Comparison of ENCODE assay signal across 8 cellular contexts in the genomic region with DNA sequence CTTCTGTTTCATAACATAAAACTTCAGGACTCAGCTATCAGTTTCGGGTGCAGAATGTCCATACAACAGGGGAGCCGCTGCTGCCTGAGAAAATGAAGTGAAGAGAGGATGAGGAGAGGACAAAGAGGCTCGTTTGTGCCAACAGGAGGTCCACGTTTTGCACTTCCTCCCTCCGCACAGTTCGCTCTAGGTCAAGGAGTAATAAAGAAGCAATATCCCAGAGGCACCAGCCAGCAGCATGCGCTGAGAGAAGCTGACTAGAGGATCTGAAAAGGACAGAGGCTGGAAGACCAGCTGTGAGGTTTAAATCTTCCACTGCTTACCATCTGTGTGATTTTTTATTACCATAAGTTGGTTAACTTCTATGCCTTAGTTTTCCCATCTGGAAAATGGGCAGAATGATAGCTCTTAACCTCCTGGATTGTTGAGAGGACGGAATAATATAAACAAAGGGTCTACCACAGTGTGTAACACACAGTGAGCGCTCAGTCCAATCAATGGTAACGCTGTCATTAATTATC. TPM values are rescaled to one million over a fixed set of nuclear protein-coding genes. Genes with fewer than 3 reads are reported as not detected.
DNase-seq lines count a peak whose midpoint lies in the region; ATAC-seq, FAIRE-seq and TF ChIP-seq lines count a peak whose summit lies in the region.

No MANE protein-coding gene starts in this region.

- no peaks in the 10 kb centered on the region for H4K20me1 ChIP-seq in DOHH2 (ENCODE audit: control insufficient read depth, insufficient read depth, low read depth, low read length)
- no peaks in the 10 kb centered on the region for H4K20me1 ChIP-seq in H1 (replicated peaks in 1 of 2; ENCODE audit: control insufficient read depth in 1 of 2, insufficient read depth in 2 of 2, low read length in 2 of 2)
- H4K20me1 ChIP-seq in osteoblast (ENCODE audit: insufficient read depth, low read length) = no peaks in the 10 kb centered on the region

- H3K79me2 ChIP-seq in DOHH2 (ENCODE audit: control insufficient read depth, low read length) = peaks cover 5% of the 10 kb centered on the region; the same call in 1 of the 2 replicates
- H3K79me2 ChIP-seq in H1 (ENCODE audit: control insufficient read depth in 1 of 2, insufficient read depth in 2 of 2, low read length in 2 of 2) = no peaks in the 10 kb centered on the region
- H3K79me2 ChIP-seq in osteoblast (ENCODE audit: insufficient read depth, low read length) = peaks cover 7% of the 10 kb centered on the region

- no peak overlapping the region for H2BK15ac ChIP-seq in H1 (ENCODE audit: low read length)

- H3K9me3 ChIP-seq in DOHH2 (ENCODE audit: control insufficient read depth, insufficient read depth, low read length) (peaks cover 5% of the 10 kb centered on the region; the same call in 1 of the 2 replicates), H1 (ENCODE audit: insufficient read depth in 2 of 2, low read depth in 1 of 2, low read length in 1 of 2) (no peaks in the 10 kb centered on the region), osteoblast (ENCODE audit: low read depth, low read length) (no peaks in the 10 kb centered on the region)

- H3K18ac ChIP-seq in H1 (ENCODE audit: extremely low read depth, low read length) = no peak overlapping the region

- FAIRE-seq in H1 (lab: Jason Lieb, UNC) = no peak

- H3K4me2 ChIP-seq in DOHH2 (ENCODE audit: low read length) (peak overlapping the region; percentile 84), H1 (ENCODE audit: insufficient read depth in 1 of 2, low read depth in 2 of 2, low read length in 2 of 2) (peak overlapping the region; percentile 79 to 85), osteoblast (ENCODE audit: insufficient read depth, low read length) (peak overlapping the region; percentile 98)

- no peak overlapping the region for H2BK5ac ChIP-seq in H1 (ENCODE audit: low read depth, low read length)

- no peaks in the 10 kb centered on the region for H3K79me1 ChIP-seq in H1 (ENCODE audit: low read depth, low read length)

- H4K91ac ChIP-seq in H1 (replicated peaks; ENCODE audit: insufficient read length, low read length) = no peak overlapping the region

- no peak overlapping the region for H2AK5ac ChIP-seq in H1 (ENCODE audit: low read depth, low read length)

- H4K8ac ChIP-seq in H1 (ENCODE audit: extremely low read depth, insufficient read depth, low read length) = no peak overlapping the region

- H3K23me2 ChIP-seq in H1 (ENCODE audit: low read depth, low read length) = peaks cover 3% of the 10 kb centered on the region

- H3K9me2 ChIP-seq in DOHH2 (replicated peaks; ENCODE audit: control insufficient read depth, low read length) = no peaks in the 10 kb centered on the region

- H3F3A ChIP-seq in DOHH2 (ENCODE audit: control insufficient read depth, insufficient read depth) = no peaks in the 10 kb centered on the region

- H3K56ac ChIP-seq in H1 (replicated peaks; ENCODE audit: insufficient read length, low read depth, low read length) = no peak overlapping the region

- H3K27ac ChIP-seq in DOHH2 (ENCODE audit: low read depth, low read length) = no peak overlapping the region
- peak overlapping the region; percentile 17; the same call in 1 of the 2 replicates for H3K27ac ChIP-seq in H1 (ENCODE audit: low read depth, low read length)
- peak overlapping the region; percentile 86 for H3K27ac ChIP-seq in osteoblast (ENCODE audit: low read depth, low read length)

- no peak for TF ChIP-seq RAD21 in H1 (IDR thresholded peaks at IDR 0.05 in 1 of 2, conservative IDR thresholded peaks at IDR 0.05 in 1 of 2; ENCODE audit: low read depth in 2 of 2, low read length in 2 of 2)

- H3K9ac ChIP-seq in H1 (replicated peaks in 1 of 4; ENCODE audit: extremely low read depth in 1 of 4, low read depth in 3 of 4, low read length in 3 of 4) = peak overlapping the region; percentile 56 to 90 (median 70)

- DNase-seq in NAMALWA (ENCODE audit: low spot score) = peak; percentile 3
- DNase-seq in H1 (ENCODE audit: low read depth in 1 of 2, low spot score in 2 of 2) = no peak
- no peak for DNase-seq in osteoblast (ENCODE audit: insufficient read length, low spot score, missing footprints)
- DNase-seq in NCI-H345 (lab: John Stamatoyannopoulos, UW) = no peak
- DNase-seq in stimulated activated CD4-positive, alpha-beta T cell treated with anti-CD3 and anti-CD28 coated beads, Interleukin-4, amount 100 ng/mL, for 24 hours = no peak
- DNase-seq in amygdala (lab: John Stamatoyannopoulos, UW) = no peak

- CTCF ChIA-PET in H1 (lab: Charles Lee; ENCODE audit: partially characterized antibody) = interaction anchor here (0.8 to 7.6 kb wide), 14 partner anchors 10 to 252 kb away, joined by 3 to 53 read pairs (median 4); no protein-coding TSS in a partner anchor

- H3K27me3 ChIP-seq in DOHH2 (ENCODE audit: control insufficient read depth, low read length) (no peaks in the 10 kb centered on the region), H1 (replicated peaks in 1 of 4; ENCODE audit: control insufficient read depth in 3 of 4, extremely low read depth in 1 of 4, insufficient read depth in 3 of 4, low read length in 3 of 4) (no peaks in the 10 kb centered on the region), osteoblast (ENCODE audit: insufficient read depth, low read length) (no peaks in the 10 kb centered on the region)

- H3K23ac ChIP-seq in H1 (ENCODE audit: insufficient read length) = no peak overlapping the region

- WGBS in H1 (ENCODE audit: extremely low coverage in 1 of 2, insufficient coverage in 1 of 2, insufficient read length in 1 of 2, insufficient replicate concordance in 2 of 2, low coverage in 1 of 2, low lambda C conversion rate in 2 of 2, missing lambda C conversion rate in 1 of 2), 2 experiments = 20% methylated on average over 10 of the region's 10 CpGs; no CpG with 5 or more reads in 1 of the 2 experiments

- no peak overlapping the region for H4K5ac ChIP-seq in H1 (ENCODE audit: insufficient read length, low read depth, low read length)

- H3K14ac ChIP-seq in H1 (ENCODE audit: insufficient read length) = no peak overlapping the region

- no peak overlapping the region for H2BK20ac ChIP-seq in H1 (ENCODE audit: low read length)

- H3K4me1 ChIP-seq in DOHH2 (ENCODE audit: control insufficient read depth, low read length) (peaks cover 15% of the 10 kb centered on the region), H1 (replicated peaks in 1 of 4; ENCODE audit: control insufficient read depth in 3 of 4, insufficient read depth in 4 of 4, low read length in 3 of 4) (peaks cover 0 to 7% (median 3%) of the 10 kb centered on the region in 4 experiments; a peak in 5 of 7 replicates), osteoblast (ENCODE audit: insufficient read depth, low read length) (peaks cover 18% of the 10 kb centered on the region)

- TF ChIP-seq POLR2A in H1 (IDR thresholded peaks at IDR 0.05; ENCODE audit: control extremely low read depth in 1 of 2, low read depth in 2 of 2, low read length in 2 of 2) = no peak

- no peak overlapping the region for H2BK120ac ChIP-seq in H1 (replicated peaks; ENCODE audit: low read depth, low read length)

- H2BK12ac ChIP-seq in H1 (ENCODE audit: low read depth, low read length) = no peak overlapping the region

- peak overlapping the region; percentile 84 for H3K4me3 ChIP-seq in DOHH2 (ENCODE audit: low read length)
- H3K4me3 ChIP-seq in H1 (ENCODE audit: extremely low read depth in 1 of 4, insufficient read depth in 2 of 4, low read depth in 3 of 4, low read length in 4 of 4) = peak overlapping the region; percentile 86 to 99 (median 91)
- H3K4me3 ChIP-seq in osteoblast (ENCODE audit: insufficient read depth, low read length) = peak overlapping the region; percentile 92

- no peak for TF ChIP-seq EP300 in H1 (IDR thresholded peaks at IDR 0.05; ENCODE audit: borderline replicate concordance in 1 of 2, low read depth in 2 of 2, low read length in 2 of 2)

- no peak for ATAC-seq in HG02870 (IDR thresholded peaks at IDR 0.05; ENCODE audit: unreplicated experiment)

- TF ChIP-seq CTCF in DOHH2 (IDR thresholded peaks at IDR 0.05; ENCODE audit: low read depth, low read length, poor library complexity, severe bottlenecking) (no peak), H1 (IDR thresholded peaks at IDR 0.05; ENCODE audit: control extremely low read depth in 1 of 3, insufficient read depth in 1 of 3, low read depth in 1 of 3, low read length in 3 of 3) (no peak), osteoblast (IDR thresholded peaks at IDR 0.05; ENCODE audit: extremely low read depth, low read depth, low read length) (no peak)

- H3K36me3 ChIP-seq in DOHH2 (ENCODE audit: control insufficient read depth, low read length) (peaks cover 13% of the 10 kb centered on the region; the same call in 1 of the 2 replicates), H1 (ENCODE audit: control insufficient read depth in 2 of 4, insufficient read depth in 4 of 4, low read length in 3 of 4) (peaks cover 0 to 14% (median 6%) of the 10 kb centered on the region in 4 experiments; a peak in 4 of 8 replicates), osteoblast (ENCODE audit: insufficient read depth, low read length) (peaks cover 14% of the 10 kb centered on the region)

- no peak overlapping the region for H3K4ac ChIP-seq in H1 (replicated peaks; ENCODE audit: insufficient read length, low read depth, low read length)

- POLR2A ChIA-PET in H1 (lab: Charles Lee; ENCODE audit: partially characterized antibody) = interaction anchor here (1.2 to 2.3 kb wide), 4 partner anchors 12 to 143 kb away, joined by 3 to 8 read pairs (median 4); no protein-coding TSS in a partner anchor

- H2AFZ ChIP-seq in H1 (ENCODE audit: low read length) = peak overlapping the region; percentile 87
- H2AFZ ChIP-seq in osteoblast (ENCODE audit: low read length) = peak overlapping the region; percentile 91

TF ChIP-seq in H1, 55 proteins besides CTCF, POLR2A, EP300 and RAD21 (continues in another document):
- TF ChIP-seq POU5F1 (IDR thresholded peaks at IDR 0.05; ENCODE audit: low read depth, low read length) = no peak
- no peak for TF ChIP-seq EGR1 (IDR thresholded peaks at IDR 0.05; ENCODE audit: borderline replicate concordance, low read depth, low read length)
- TF ChIP-seq TAF7 (optimal IDR thresholded peaks at IDR 0.05; ENCODE audit: borderline replicate concordance, low read depth, low read length) = no peak
- no peak for TF ChIP-seq CHD1 (IDR thresholded peaks at IDR 0.05; ENCODE audit: low read depth, low read length)
- TF ChIP-seq PHF8 (conservative IDR thresholded peaks at IDR 0.05; ENCODE audit: low read depth, low read length) = no peak
- no peak for TF ChIP-seq HDAC6 (IDR thresholded peaks at IDR 0.05; ENCODE audit: low read depth, low read length)
- no peak for TF ChIP-seq SP2 (IDR thresholded peaks at IDR 0.05; ENCODE audit: low read length)

RNA-seq across cellular contexts. Expression of gene GPAM, which starts 0.7 kb away (rescaled TPM):
- total RNA-seq in H1 (2021; fragmentation: NEBNext Ultra II Directional; extraction: Animal tissue kit (Norgen Biotek cat#: 25700)) = 15.5 and 18.5 TPM in 2 replicates
- polyA plus RNA-seq in H1 (2011; rRNA removed) = 3.4 and 5.5 TPM in 2 replicates
- polyA plus RNA-seq in H1 (2011; cell fraction: cytosol; rRNA removed) = 5.7 TPM
- 7.4 TPM for polyA plus RNA-seq in H1 (2011; cell fraction: nucleus; rRNA removed)
- polyA plus RNA-seq in H1 (2012, experiment 1 of 2) = 5.0 to 7.6 TPM (median 6.3 TPM) in 4 replicates
- polyA plus RNA-seq in H1 (2012, experiment 2 of 2) = 0.41 TPM
- polyA plus RNA-seq in H1 (2013, experiment 1 of 2) = 12.1 TPM
- 11.8 TPM for polyA plus RNA-seq in H1 (2013, experiment 2 of 2)
- polyA minus RNA-seq in H1 (2011; rRNA and poly(A)+ RNA removed) = 16.1 and 24.3 TPM in 2 replicates
- 5.5 TPM for polyA minus RNA-seq in H1 (2011; cell fraction: cytosol; rRNA and poly(A)+ RNA removed)
- 25.0 TPM for polyA minus RNA-seq in H1 (2011; cell fraction: nucleus; rRNA and poly(A)+ RNA removed)
- total RNA-seq in osteoblast = 10.5 and 15.6 TPM in 2 replicates
